ENCODE assay signal across 25 cellular contexts in the genomic region with DNA sequence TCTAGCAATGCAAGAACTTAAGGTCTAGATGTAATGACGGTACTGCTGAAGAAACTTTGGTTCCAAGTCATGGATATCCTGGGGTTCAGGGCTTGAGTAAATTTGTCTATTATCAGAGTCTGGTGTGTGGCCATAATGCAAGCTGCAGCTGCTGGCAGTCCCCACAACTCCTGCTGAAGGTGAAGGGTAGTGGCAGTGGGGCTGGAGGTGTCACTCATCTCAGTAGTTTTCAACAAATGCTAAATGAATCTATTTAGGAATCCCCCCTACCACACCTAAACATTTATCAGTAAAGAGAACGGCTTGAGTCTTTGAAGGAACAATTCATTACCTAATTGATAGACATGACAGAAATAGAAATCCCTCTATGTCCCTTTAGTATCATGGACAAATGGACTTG.
"Had no signal": no experiment of that assay in that cellular context is flagged by ENCODE, and none has a peak within 500 bp of the region (broad histone marks: within the 10 kb centered on the region; RNA-seq: fewer than 3 reads in every experiment).

No MANE protein-coding gene starts in this region.

- H3K4me1 ChIP-seq: breast epithelium, Peyer's patch, SJSA1 had no signal

- H3K4me3 ChIP-seq: breast epithelium, Peyer's patch, SJSA1 had no signal

- H3K9me3 Mint-ChIP-seq: activated CD4-positive, alpha-beta memory T cell treated with anti-CD3 and anti-CD28 coated beads, Interleukin-2, amount 10 ng/mL, durations not matched to agents 7 days and 5 days; activated CD4-positive, alpha-beta T cell treated with anti-CD3 and anti-CD28 coated beads, Interleukin-2, amount 10 ng/mL, durations not matched to agents 7 days and 5 days; activated naive CD4-positive, alpha-beta T cell treated with anti-CD3 and anti-CD28 coated beads, Interleukin-2, amount 50 U/mL, for 24 hours; activated T-cell treated with anti-CD3 and anti-CD28 coated beads, Interleukin-2, amount 50 U/mL, for 4 hours had no signal

- ATAC-seq: activated T-cell treated with anti-CD3 and anti-CD28 coated beads, Interleukin-2, amount 50 U/mL, for 4 hours; SK-N-SH treated with all-trans-retinoic acid at 6 μM for 48 hours had no signal

- H3K27ac ChIP-seq: breast epithelium, Peyer's patch, RWPE1, SJSA1, VCaP had no signal

- H3K9me3 ChIP-seq: breast epithelium, Peyer's patch, SJSA1 had no signal

- DNase-seq: activated CD4-positive, alpha-beta memory T cell treated with anti-CD3 and anti-CD28 coated beads, Interleukin-2, amount 10 ng/mL, durations not matched to agents 7 days and 5 days; activated CD4-positive, alpha-beta T cell treated with anti-CD3 and anti-CD28 coated beads, Interleukin-2, amount 10 ng/mL, durations not matched to agents 7 days and 5 days; activated CD4-positive, CD25-positive, alpha-beta regulatory T cell; activated CD8-positive, alpha-beta memory T cell treated with anti-CD3 and anti-CD28 coated beads, Interleukin-2, amount 50 U/mL, for 48 hours; activated naive CD4-positive, alpha-beta T cell; activated T-cell treated with anti-CD3 and anti-CD28 coated beads, Interleukin-2, amount 50 U/mL, for 4 hours; aorta; caudate nucleus; Kasumi-1; KBM-7; NCI-H1048; NCI-H146; NCI-H187 treated with DMSO at 0.1 percent for 48 hours; NCI-H2081 treated with DMSO at 0.1 percent for 48 hours; NCI-H446; NCI-H524; Peyer's patch; Right ventricle myocardium superior; T1000 had no signal

- H3K27me3 Mint-ChIP-seq: activated CD4-positive, alpha-beta memory T cell treated with anti-CD3 and anti-CD28 coated beads, Interleukin-2, amount 10 ng/mL, durations not matched to agents 7 days and 5 days; activated CD4-positive, alpha-beta T cell treated with anti-CD3 and anti-CD28 coated beads, Interleukin-2, amount 10 ng/mL, durations not matched to agents 7 days and 5 days; activated naive CD4-positive, alpha-beta T cell treated with anti-CD3 and anti-CD28 coated beads, Interleukin-2, amount 50 U/mL, for 24 hours had no signal

- H3K4me3 Mint-ChIP-seq: activated CD4-positive, alpha-beta memory T cell treated with anti-CD3 and anti-CD28 coated beads, Interleukin-2, amount 10 ng/mL, durations not matched to agents 7 days and 5 days; activated CD4-positive, alpha-beta T cell treated with anti-CD3 and anti-CD28 coated beads, Interleukin-2, amount 10 ng/mL, durations not matched to agents 7 days and 5 days; activated naive CD4-positive, alpha-beta T cell treated with anti-CD3 and anti-CD28 coated beads, Interleukin-2, amount 50 U/mL, for 24 hours; activated T-cell treated with anti-CD3 and anti-CD28 coated beads, Interleukin-2, amount 50 U/mL, for 4 hours had no signal

- H3K27me3 ChIP-seq: breast epithelium, Peyer's patch, SJSA1 had no signal

- H3K27ac Mint-ChIP-seq: activated CD4-positive, alpha-beta memory T cell treated with anti-CD3 and anti-CD28 coated beads, Interleukin-2, amount 10 ng/mL, durations not matched to agents 7 days and 5 days; activated CD4-positive, alpha-beta T cell treated with anti-CD3 and anti-CD28 coated beads, Interleukin-2, amount 10 ng/mL, durations not matched to agents 7 days and 5 days; activated naive CD4-positive, alpha-beta T cell treated with anti-CD3 and anti-CD28 coated beads, Interleukin-2, amount 50 U/mL, for 24 hours had no signal

- H3K36me3 ChIP-seq: SJSA1 had no signal

- H3K4me1 Mint-ChIP-seq: activated CD4-positive, alpha-beta T cell treated with anti-CD3 and anti-CD28 coated beads, Interleukin-2, amount 10 ng/mL, durations not matched to agents 7 days and 5 days; activated naive CD4-positive, alpha-beta T cell treated with anti-CD3 and anti-CD28 coated beads, Interleukin-2, amount 50 U/mL, for 24 hours had no signal
